Comparison of ENCODE assay signal across 1 cellular context in genomic region chr18:22018366-22018765, GRCh38.
A peak's percentile ranks its signal among the peaks of the same experiment; 100 is the strongest.
TF ChIP-seq lines count a peak whose summit lies in the region.

No MANE protein-coding gene starts in this region.

TF ChIP-seq in HepG2, 621 proteins besides CTCF, POLR2A, EP300 and RAD21 (continued from another document and continues in another):
- TF ChIP-seq NCOA2 (CRISPR knock-in tag; IDR thresholded peaks at IDR 0.05), result peak; percentile 81
- TF ChIP-seq SOX6 (IDR thresholded peaks at IDR 0.05), result no peak
- peak; percentile 56 for TF ChIP-seq SOX6 (CRISPR knock-in tag; IDR thresholded peaks at IDR 0.05)
- TF ChIP-seq ARID5B (CRISPR knock-in tag; IDR thresholded peaks at IDR 0.05), result peak; percentile 63
- peak; percentile 53; the same call in 1 of the 2 replicates for TF ChIP-seq CREM (IDR thresholded peaks at IDR 0.05)
- no peak for TF ChIP-seq CREM (CRISPR knock-in tag; IDR thresholded peaks at IDR 0.05)
- no peak for TF ChIP-seq ZBTB1 (CRISPR knock-in tag; IDR thresholded peaks at IDR 0.05; ENCODE audit: borderline replicate concordance)
- TF ChIP-seq SATB2 (CRISPR knock-in tag; IDR thresholded peaks at IDR 0.05), result no peak
- peak; percentile 49; the same call in 1 of the 2 replicates for TF ChIP-seq SKIL (CRISPR knock-in tag; IDR thresholded peaks at IDR 0.05; ENCODE audit: borderline replicate concordance)
- no peak for TF ChIP-seq ELF3 (CRISPR knock-in tag; IDR thresholded peaks at IDR 0.05)
- TF ChIP-seq FOXK1 (CRISPR knock-in tag; IDR thresholded peaks at IDR 0.05; ENCODE audit: borderline replicate concordance, low read depth), result 0 out of 2 replicates have a peak, but pooled peaks have one; percentile 22
- TF ChIP-seq HNF4A (CRISPR knock-in tag; IDR thresholded peaks at IDR 0.05), result peak; percentile 65
- TF ChIP-seq SP140L (CRISPR knock-in tag; IDR thresholded peaks at IDR 0.05; ENCODE audit: borderline replicate concordance), result no peak
- TF ChIP-seq ATF7-NPFF (CRISPR knock-in tag; IDR thresholded peaks at IDR 0.05; ENCODE audit: low read depth), result no peak
- peak; percentile 64 for TF ChIP-seq PATZ1 (CRISPR knock-in tag; IDR thresholded peaks at IDR 0.05)
- peak; percentile 61; the same call in 1 of the 2 replicates for TF ChIP-seq PAXIP1 (CRISPR knock-in tag; conservative IDR thresholded peaks at IDR 0.05)
- TF ChIP-seq NCOA1 (CRISPR knock-in tag; IDR thresholded peaks at IDR 0.05), result no peak
- no peak for TF ChIP-seq ETS1 (CRISPR knock-in tag; IDR thresholded peaks at IDR 0.05)
- 0 out of 2 replicates have a peak, but pooled peaks have one; percentile 26 for TF ChIP-seq FOXO1 (CRISPR knock-in tag; IDR thresholded peaks at IDR 0.05)
- 0 out of 2 replicates have a peak, but pooled peaks have one; percentile 25 for TF ChIP-seq CEBPG (CRISPR knock-in tag; IDR thresholded peaks at IDR 0.05)
- TF ChIP-seq TBX2 (CRISPR knock-in tag; IDR thresholded peaks at IDR 0.05; ENCODE audit: borderline replicate concordance), result 0 out of 2 replicates have a peak, but pooled peaks have one; percentile 22
- peak; percentile 51; the same call in 1 of the 2 replicates for TF ChIP-seq ZBTB7B (CRISPR knock-in tag; IDR thresholded peaks at IDR 0.05)
- peak; percentile 59 for TF ChIP-seq FOXP4 (CRISPR knock-in tag; IDR thresholded peaks at IDR 0.05)
- 0 out of 2 replicates have a peak, but pooled peaks have one; percentile 50 for TF ChIP-seq HMG20B (CRISPR knock-in tag; conservative IDR thresholded peaks at IDR 0.05)
- no peak for TF ChIP-seq ZNF383 (CRISPR knock-in tag; IDR thresholded peaks at IDR 0.05; ENCODE audit: borderline replicate concordance)
- no peak for TF ChIP-seq MIXL1 (CRISPR knock-in tag; IDR thresholded peaks at IDR 0.05)
- peak; percentile 35; the same call in 1 of the 2 replicates for TF ChIP-seq HMG20A (CRISPR knock-in tag; IDR thresholded peaks at IDR 0.05; ENCODE audit: borderline replicate concordance)
- TF ChIP-seq MLLT10 (CRISPR knock-in tag; IDR thresholded peaks at IDR 0.05), result no peak
- peak; percentile 75 for TF ChIP-seq TCF7 (IDR thresholded peaks at IDR 0.05; ENCODE audit: low read depth)
- peak; percentile 82 for TF ChIP-seq ONECUT2 (CRISPR knock-in tag; IDR thresholded peaks at IDR 0.05)
- TF ChIP-seq ZNF260 (CRISPR knock-in tag; IDR thresholded peaks at IDR 0.05; ENCODE audit: borderline replicate concordance, low read depth), result no peak
- TF ChIP-seq GTF3A (CRISPR knock-in tag; conservative IDR thresholded peaks at IDR 0.05), result no peak
- no peak for TF ChIP-seq ZNF276 (CRISPR knock-in tag; IDR thresholded peaks at IDR 0.05; ENCODE audit: low read depth)
- TF ChIP-seq ZNF564 (CRISPR knock-in tag; IDR thresholded peaks at IDR 0.05), result no peak
- TF ChIP-seq NCOA5 (CRISPR knock-in tag; IDR thresholded peaks at IDR 0.05), result no peak
- peak; percentile 34; the same call in 1 of the 2 replicates for TF ChIP-seq ETV5 (CRISPR knock-in tag; IDR thresholded peaks at IDR 0.05; ENCODE audit: borderline replicate concordance)
- TF ChIP-seq RARA (CRISPR knock-in tag; IDR thresholded peaks at IDR 0.05), result peak; percentile 69
- TF ChIP-seq TAF1 (CRISPR knock-in tag; IDR thresholded peaks at IDR 0.05), result 0 out of 2 replicates have a peak, but pooled peaks have one; percentile 19
- TF ChIP-seq ZNF776 (CRISPR knock-in tag; IDR thresholded peaks at IDR 0.05), result no peak
- peak; percentile 57; the same call in 1 of the 2 replicates for TF ChIP-seq TARDBP (CRISPR knock-in tag; IDR thresholded peaks at IDR 0.05)
- peak; percentile 33; the same call in 1 of the 2 replicates for TF ChIP-seq SP5 (CRISPR knock-in tag; IDR thresholded peaks at IDR 0.05; ENCODE audit: borderline replicate concordance, low read depth)
- TF ChIP-seq ZNF644 (CRISPR knock-in tag; IDR thresholded peaks at IDR 0.05; ENCODE audit: low read depth), result peak; percentile 30; the same call in 1 of the 2 replicates
- no peak for TF ChIP-seq GLMP (CRISPR knock-in tag; IDR thresholded peaks at IDR 0.05; ENCODE audit: borderline replicate concordance)
- 0 out of 4 replicates have a peak, but pooled peaks of 1 of the 2 experiments have one; percentile 30 for TF ChIP-seq KLF16 (CRISPR knock-in tag; IDR thresholded peaks at IDR 0.05)
- no peak for TF ChIP-seq ELF4 (CRISPR knock-in tag; IDR thresholded peaks at IDR 0.05; ENCODE audit: borderline replicate concordance)
- no peak for TF ChIP-seq FLYWCH1 (CRISPR knock-in tag; IDR thresholded peaks at IDR 0.05)
- TF ChIP-seq SMYD3 (CRISPR knock-in tag; IDR thresholded peaks at IDR 0.05), result no peak
- TF ChIP-seq SIX4 (CRISPR knock-in tag; IDR thresholded peaks at IDR 0.05), result peak; percentile 50; the same call in 1 of the 2 replicates
- TF ChIP-seq ZBTB38 (CRISPR knock-in tag; IDR thresholded peaks at IDR 0.05), result no peak
- peak; percentile 37; the same call in 1 of the 2 replicates for TF ChIP-seq NR2F6 (IDR thresholded peaks at IDR 0.05)
- TF ChIP-seq NR2F6 (CRISPR knock-in tag; IDR thresholded peaks at IDR 0.05), result peak; percentile 11; the same call in 1 of the 2 replicates
- peak; percentile 69 for TF ChIP-seq GATAD2A (CRISPR knock-in tag; IDR thresholded peaks at IDR 0.05)
- TF ChIP-seq RXRB (CRISPR knock-in tag; IDR thresholded peaks at IDR 0.05; ENCODE audit: borderline replicate concordance), result peak; percentile 13; the same call in 1 of the 2 replicates
